Comparison of ENCODE assay signal across 21 cellular contexts in the genomic region with DNA sequence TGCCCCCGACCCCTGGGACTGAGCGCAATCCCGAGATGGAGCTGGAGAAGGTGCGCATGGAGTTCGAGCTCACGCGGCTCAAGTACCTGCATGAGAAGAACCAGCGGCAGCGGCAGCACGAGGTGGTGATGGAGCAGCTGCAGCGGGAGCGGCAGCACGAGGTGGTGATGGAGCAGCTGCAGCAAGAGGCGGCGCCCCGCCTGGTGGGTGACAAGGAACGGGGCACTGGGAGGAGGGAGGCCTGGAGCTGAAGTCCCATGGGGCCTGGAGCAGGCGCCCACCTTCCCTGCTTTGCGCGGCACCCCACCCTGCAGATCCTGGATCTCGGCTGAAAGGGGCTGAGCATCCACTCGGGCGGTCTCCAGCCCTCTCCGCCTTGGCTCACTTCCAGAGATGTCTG. TPM values are rescaled to one million over a fixed set of nuclear protein-coding genes. Genes with fewer than 3 reads are reported as not detected.
"Had no signal": no experiment of that assay in that cellular context is flagged by ENCODE, and none has a peak within 500 bp of the region (broad histone marks: within the 10 kb centered on the region; RNA-seq: fewer than 3 reads in every experiment).

No MANE protein-coding gene starts in this region.

- H3K36me3 ChIP-seq: neutrophil, thoracic aorta, upper lobe of right lung had no signal

- H3K9me3 Mint-ChIP-seq: naive B cell had no signal

- H3K4me3 Mint-ChIP-seq: activated naive CD8-positive, alpha-beta T cell; activated T-cell treated with anti-CD3 and anti-CD28 coated beads, Interleukin-2, amount 50 U/mL, for 72 hours; naive B cell had no signal

- ATAC-seq: body of pancreas, esophagus mucosa, left lobe of liver, upper lobe of right lung had no signal

- H3K27me3 ChIP-seq: body of pancreas, neutrophil, upper lobe of right lung had no signal

- DNase-seq: activated CD4-positive, CD25-positive, alpha-beta regulatory T cell treated with anti-CD3 and anti-CD28 coated beads, Interleukin-2, amount 50 U/mL, for 72 hours; activated gamma-delta T cell; activated T-cell treated with anti-CD3 and anti-CD28 coated beads, Interleukin-2, amount 50 U/mL, for 72 hours; amygdala; body of pancreas; caudate nucleus; hippocampal formation; mammary epithelial cell; naive B cell; stimulated activated CD4-positive, alpha-beta T cell treated with anti-CD3 and anti-CD28 coated beads, Interleukin-12 subunit alpha, Interleukin-12 subunit beta, amount 100 ng/mL, for 4 hours; stimulated activated CD4-positive, alpha-beta T cell treated with anti-CD3 and anti-CD28 coated beads, Interleukin-2, amount 100 ng/mL, for 24 hours; T-helper 9 cell; upper lobe of right lung had no signal

- H3K4me1 ChIP-seq: body of pancreas, parathyroid adenoma had no signal

- H3K36me3 Mint-ChIP-seq: naive B cell had no signal

- H3K27ac Mint-ChIP-seq: activated naive CD8-positive, alpha-beta T cell; activated T-cell treated with anti-CD3 and anti-CD28 coated beads, Interleukin-2, amount 50 U/mL, for 72 hours had no signal

- H3K27ac ChIP-seq: body of pancreas, neutrophil, parathyroid adenoma, thoracic aorta, upper lobe of right lung had no signal

- H3K9me3 ChIP-seq: body of pancreas, neutrophil, thoracic aorta, upper lobe of right lung had no signal

- H3K4me3 ChIP-seq: body of pancreas, thoracic aorta, upper lobe of right lung had no signal

RNA-seq across cellular contexts. Expression of gene TMEM247, which starts 1.2 kb away (rescaled TPM):
- total RNA-seq: activated T-cell treated with anti-CD3 and anti-CD28 coated beads, Interleukin-2, amount 50 U/mL, for 72 hours; body of pancreas; esophagus mucosa; left lobe of liver; mammary epithelial cell; mononuclear cell; thoracic aorta; upper lobe of right lung had no signal
- polyA plus RNA-seq: keratinocyte, mammary epithelial cell had no signal
